19 cellular contexts compared by ENCODE assay signal in the genomic region with DNA sequence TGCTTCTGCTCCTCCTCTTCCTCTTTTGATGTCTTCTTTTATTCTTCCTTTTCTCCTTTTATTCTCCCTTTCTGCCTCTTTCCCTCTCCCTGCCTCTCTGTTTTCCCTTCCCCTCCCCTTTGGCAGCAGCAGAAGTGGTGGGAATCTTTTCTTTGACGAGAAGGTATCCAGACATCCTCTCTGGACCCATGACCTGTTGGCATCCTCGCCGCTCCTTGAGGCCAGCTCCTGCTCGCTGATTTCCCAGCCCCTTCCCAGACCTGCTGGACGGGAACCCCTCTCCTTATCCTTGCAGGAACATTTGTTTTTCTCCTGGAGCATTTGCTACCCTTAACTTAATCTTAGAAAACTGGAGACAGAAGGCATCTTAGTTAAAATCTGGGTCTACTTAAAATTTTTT.
DNase-seq lines count a peak whose midpoint lies in the region; ATAC-seq and TF ChIP-seq lines count a peak whose summit lies in the region.
"Had no signal": no experiment of that assay in that cellular context is flagged by ENCODE, and none has a peak within 500 bp of the region (broad histone marks: within the 10 kb centered on the region; RNA-seq: fewer than 3 reads in every experiment).

No MANE protein-coding gene starts in this region.

- POLR2A ChIA-PET in activated CD4-positive, alpha-beta memory T cell treated with anti-CD3 and anti-CD28 coated beads, Interleukin-2, amount 10 ng/mL, durations not matched to agents 7 days and 5 days (lab: Charles Lee), result no interaction called here

- peak; percentile 51 for DNase-seq in activated CD8-positive, alpha-beta memory T cell treated with anti-CD3 and anti-CD28 coated beads for 24 hours
- DNase-seq in activated CD8-positive, alpha-beta memory T cell treated with anti-CD3 and anti-CD28 coated beads, Interleukin-2, amount 50 U/mL, for 4 hours, result no peak
- DNase-seq in ecto neural progenitor cell (ENCODE audit: low spot score) (peak; percentile 9), lung (ENCODE audit: low spot score) (peak; percentile 18)
- DNase-seq in activated CD4-positive, alpha-beta memory T cell treated with anti-CD3 and anti-CD28 coated beads, Interleukin-2, amount 10 ng/mL, durations not matched to agents 7 days and 5 days, result no peak
- DNase-seq: Caco-2; CD4-positive, CD25-positive, alpha-beta regulatory T cell; DMS153; GOT3; H7; HCEC 1CT had no signal

- no peak overlapping the region for H3K4me2 ChIP-seq in parathyroid adenoma (ENCODE audit: low read length)
- H3K4me2 ChIP-seq: BLaER1 had no signal

- H3K9me3 Mint-ChIP-seq in activated CD4-positive, alpha-beta memory T cell treated with anti-CD3 and anti-CD28 coated beads, Interleukin-2, amount 10 ng/mL, durations not matched to agents 7 days and 5 days, result no peaks in the 10 kb centered on the region
- H3K9me3 Mint-ChIP-seq: CD8-positive, alpha-beta T cell had no signal

- no peak overlapping the region for H3K27ac Mint-ChIP-seq in activated CD4-positive, alpha-beta memory T cell treated with anti-CD3 and anti-CD28 coated beads, Interleukin-2, amount 10 ng/mL, durations not matched to agents 7 days and 5 days
- H3K27ac Mint-ChIP-seq: B cell; CD8-positive, alpha-beta T cell had no signal

- H3K36me3 ChIP-seq in lung (ENCODE audit: control insufficient read depth in 2 of 2, insufficient read depth in 2 of 2, low read length in 2 of 2), result no peaks in the 10 kb centered on the region
- no peaks in the 10 kb centered on the region for H3K36me3 ChIP-seq in parathyroid adenoma (ENCODE audit: control insufficient read depth, insufficient read depth, low read length)
- H3K36me3 ChIP-seq: BLaER1 had no signal

- no peaks in the 10 kb centered on the region for H3K4me1 Mint-ChIP-seq in activated CD4-positive, alpha-beta memory T cell treated with anti-CD3 and anti-CD28 coated beads, Interleukin-2, amount 10 ng/mL, durations not matched to agents 7 days and 5 days

- H3K27ac ChIP-seq in lung (ENCODE audit: low read depth in 1 of 2, low read length in 1 of 2) (no peak overlapping the region), parathyroid adenoma (peak overlapping the region; percentile 33)
- H3K27ac ChIP-seq: 22Rv1, BLaER1, C4-2B had no signal

- H3K79me2 ChIP-seq in parathyroid adenoma, result no peaks in the 10 kb centered on the region

- no peaks in the 10 kb centered on the region for H3K4me1 ChIP-seq in lung (ENCODE audit: control insufficient read depth in 2 of 2, insufficient read depth in 2 of 2, low read length in 2 of 2)
- peaks cover 36% of the 10 kb centered on the region for H3K4me1 ChIP-seq in parathyroid adenoma
- H3K4me1 ChIP-seq: Caco-2 had no signal

- H3K27me3 ChIP-seq in lung (ENCODE audit: control insufficient read depth, insufficient read depth) (no peaks in the 10 kb centered on the region), parathyroid adenoma (ENCODE audit: control insufficient read depth, insufficient read depth, low read length) (no peaks in the 10 kb centered on the region)
- H3K27me3 ChIP-seq: BLaER1 had no signal

- no peak for ATAC-seq in lung (ENCODE audit: insufficient read depth, low FRiP score)
- no peak for ATAC-seq in HG02852 (IDR thresholded peaks at IDR 0.05; ENCODE audit: unreplicated experiment)
- ATAC-seq in HG02885 (IDR thresholded peaks at IDR 0.05; ENCODE audit: poor library complexity, unreplicated experiment), result no peak
- ATAC-seq: CD8-positive, alpha-beta T cell had no signal

- no peak overlapping the region for H3K9ac ChIP-seq in parathyroid adenoma
- H3K9ac ChIP-seq: BLaER1 had no signal

- H3K27me3 Mint-ChIP-seq in activated CD4-positive, alpha-beta memory T cell treated with anti-CD3 and anti-CD28 coated beads, Interleukin-2, amount 10 ng/mL, durations not matched to agents 7 days and 5 days, result peaks cover 5% of the 10 kb centered on the region
- H3K27me3 Mint-ChIP-seq: B cell had no signal

- H3K36me3 Mint-ChIP-seq in activated CD4-positive, alpha-beta memory T cell treated with anti-CD3 and anti-CD28 coated beads, Interleukin-2, amount 10 ng/mL, durations not matched to agents 7 days and 5 days (ENCODE audit: low read depth), result no peaks in the 10 kb centered on the region
- H3K36me3 Mint-ChIP-seq: CD4-positive, CD25-positive, alpha-beta regulatory T cell; CD8-positive, alpha-beta T cell had no signal

- H3K9me3 ChIP-seq in lung (ENCODE audit: control insufficient read depth in 2 of 2, insufficient read depth in 1 of 2, low read length in 1 of 2) (no peaks in the 10 kb centered on the region), parathyroid adenoma (ENCODE audit: control insufficient read depth, low read length) (no peaks in the 10 kb centered on the region)
- H3K9me3 ChIP-seq: BLaER1, Caco-2 had no signal

- H2AFZ ChIP-seq in parathyroid adenoma, result peak overlapping the region; percentile 57

- H3K4me3 Mint-ChIP-seq in activated CD4-positive, alpha-beta memory T cell treated with anti-CD3 and anti-CD28 coated beads, Interleukin-2, amount 10 ng/mL, durations not matched to agents 7 days and 5 days, result no peak overlapping the region
- H3K4me3 Mint-ChIP-seq: B cell; CD4-positive, CD25-positive, alpha-beta regulatory T cell; CD8-positive, alpha-beta T cell had no signal

- CTCF ChIA-PET in activated CD4-positive, alpha-beta memory T cell treated with anti-CD3 and anti-CD28 coated beads, Interleukin-2, amount 10 ng/mL, durations not matched to agents 7 days and 5 days (lab: Charles Lee), result no interaction called here

- TF ChIP-seq CTCF in lung (IDR thresholded peaks at IDR 0.05; ENCODE audit: control extremely low read depth, extremely low read depth), result no peak
- TF ChIP-seq CTCF in parathyroid adenoma (IDR thresholded peaks at IDR 0.05), result no peak

- no peak overlapping the region for H3K4me3 ChIP-seq in lung
- no peak overlapping the region for H3K4me3 ChIP-seq in parathyroid adenoma (ENCODE audit: low read depth, low read length)
- H3K4me3 ChIP-seq: BLaER1 had no signal

- WGBS in lung, 2 donors, result 91 to 95% methylated on average over 5 of the region's 5 CpGs

Comparison
In these comparisons a context has a peak if more than half of its experiments do, and no peak if none do; other contexts are left out.
1. DNase-seq: peak in activated CD8-positive, alpha-beta memory T cell treated with anti-CD3 and anti-CD28 coated beads for 24 hours (single experiment), ecto neural progenitor cell (single experiment) and lung (single experiment); none in activated CD8-positive, alpha-beta memory T cell treated with anti-CD3 and anti-CD28 coated beads, Interleukin-2, amount 50 U/mL, for 4 hours (single experiment) and activated CD4-positive, alpha-beta memory T cell treated with anti-CD3 and anti-CD28 coated beads, Interleukin-2, amount 10 ng/mL, durations not matched to agents 7 days and 5 days (single experiment).